1 cellular context compared by ENCODE assay signal in genomic region chr20:50583422-50584150, GRCh38.
TF ChIP-seq lines count a peak whose summit lies in the region.

No MANE protein-coding gene starts in this region.

TF ChIP-seq in GM12878, 131 proteins besides CTCF, POLR2A, EP300 and RAD21:
- TF ChIP-seq, protein P1, sequence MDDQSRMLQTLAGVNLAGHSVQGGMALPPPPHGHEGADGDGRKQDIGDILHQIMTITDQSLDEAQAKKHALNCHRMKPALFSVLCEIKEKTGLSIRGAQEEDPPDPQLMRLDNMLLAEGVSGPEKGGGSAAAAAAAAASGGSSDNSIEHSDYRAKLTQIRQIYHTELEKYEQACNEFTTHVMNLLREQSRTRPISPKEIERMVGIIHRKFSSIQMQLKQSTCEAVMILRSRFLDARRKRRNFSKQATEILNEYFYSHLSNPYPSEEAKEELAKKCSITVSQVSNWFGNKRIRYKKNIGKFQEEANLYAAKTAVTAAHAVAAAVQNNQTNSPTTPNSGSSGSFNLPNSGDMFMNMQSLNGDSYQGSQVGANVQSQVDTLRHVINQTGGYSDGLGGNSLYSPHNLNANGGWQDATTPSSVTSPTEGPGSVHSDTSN (IDR thresholded peaks at IDR 0.05; ENCODE audit: insufficient replicate concordance, low read depth, low read length) = no peak
- TF ChIP-seq BRCA1 (IDR thresholded peaks at IDR 0.05; ENCODE audit: low read depth, low read length) (no peak), SIX5 (IDR thresholded peaks at IDR 0.05; ENCODE audit: low read depth, low read length, severe bottlenecking) (no peak)
